1 cellular context compared by ENCODE assay signal in the genomic region with DNA sequence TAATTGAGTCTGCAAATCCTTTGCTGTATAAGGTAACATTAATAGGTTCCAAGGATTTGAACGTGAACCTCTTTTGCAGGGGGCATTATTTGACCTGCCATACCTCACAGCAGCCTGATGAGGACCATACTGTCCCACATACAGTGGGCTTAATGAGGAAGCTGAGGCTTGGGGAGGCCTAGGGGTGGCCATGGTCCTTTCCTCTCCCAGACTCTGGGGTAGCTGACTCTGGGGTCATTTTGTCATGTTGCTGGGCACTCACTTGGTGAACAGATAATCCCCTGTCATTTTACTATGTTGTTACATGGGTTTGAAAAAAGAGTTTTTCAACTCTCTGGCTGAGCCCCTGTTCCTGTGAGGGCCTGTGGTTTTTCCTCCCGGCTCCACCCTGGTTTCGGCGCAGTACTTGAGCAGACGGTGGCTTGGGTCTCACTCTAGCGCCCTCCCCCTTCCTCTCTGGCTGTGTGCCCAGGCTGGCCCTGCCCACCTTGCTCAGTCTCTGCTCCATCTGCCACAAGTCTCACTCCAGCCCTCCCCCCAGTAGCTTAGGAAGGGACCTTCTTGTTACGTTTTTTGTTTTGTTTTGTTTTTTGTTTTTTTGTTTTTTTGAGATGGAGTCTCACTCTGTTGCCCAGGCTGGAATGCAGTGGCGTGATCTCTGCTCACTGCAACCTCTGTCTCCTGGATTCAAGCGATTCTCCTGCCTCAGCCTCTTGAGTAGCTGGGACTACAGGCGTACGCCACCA.
TF ChIP-seq lines count a peak whose summit lies in the region.

No MANE protein-coding gene starts in this region.

TF ChIP-seq in GM12878, 131 proteins besides CTCF, POLR2A, EP300 and RAD21 (continued from another document and continues in another):
- TF ChIP-seq, protein P1, sequence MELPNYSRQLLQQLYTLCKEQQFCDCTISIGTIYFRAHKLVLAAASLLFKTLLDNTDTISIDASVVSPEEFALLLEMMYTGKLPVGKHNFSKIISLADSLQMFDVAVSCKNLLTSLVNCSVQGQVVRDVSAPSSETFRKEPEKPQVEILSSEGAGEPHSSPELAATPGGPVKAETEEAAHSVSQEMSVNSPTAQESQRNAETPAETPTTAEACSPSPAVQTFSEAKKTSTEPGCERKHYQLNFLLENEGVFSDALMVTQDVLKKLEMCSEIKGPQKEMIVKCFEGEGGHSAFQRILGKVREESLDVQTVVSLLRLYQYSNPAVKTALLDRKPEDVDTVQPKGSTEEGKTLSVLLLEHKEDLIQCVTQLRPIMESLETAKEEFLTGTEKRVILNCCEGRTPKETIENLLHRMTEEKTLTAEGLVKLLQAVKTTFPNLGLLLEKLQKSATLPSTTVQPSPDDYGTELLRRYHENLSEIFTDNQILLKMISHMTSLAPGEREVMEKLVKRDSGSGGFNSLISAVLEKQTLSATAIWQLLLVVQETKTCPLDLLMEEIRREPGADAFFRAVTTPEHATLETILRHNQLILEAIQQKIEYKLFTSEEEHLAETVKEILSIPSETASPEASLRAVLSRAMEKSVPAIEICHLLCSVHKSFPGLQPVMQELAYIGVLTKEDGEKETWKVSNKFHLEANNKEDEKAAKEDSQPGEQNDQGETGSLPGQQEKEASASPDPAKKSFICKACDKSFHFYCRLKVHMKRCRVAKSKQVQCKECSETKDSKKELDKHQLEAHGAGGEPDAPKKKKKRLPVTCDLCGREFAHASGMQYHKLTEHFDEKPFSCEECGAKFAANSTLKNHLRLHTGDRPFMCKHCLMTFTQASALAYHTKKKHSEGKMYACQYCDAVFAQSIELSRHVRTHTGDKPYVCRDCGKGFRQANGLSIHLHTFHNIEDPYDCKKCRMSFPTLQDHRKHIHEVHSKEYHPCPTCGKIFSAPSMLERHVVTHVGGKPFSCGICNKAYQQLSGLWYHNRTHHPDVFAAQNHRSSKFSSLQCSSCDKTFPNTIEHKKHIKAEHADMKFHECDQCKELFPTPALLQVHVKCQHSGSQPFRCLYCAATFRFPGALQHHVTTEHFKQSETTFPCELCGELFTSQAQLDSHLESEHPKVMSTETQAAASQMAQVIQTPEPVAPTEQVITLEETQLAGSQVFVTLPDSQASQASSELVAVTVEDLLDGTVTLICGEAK (IDR thresholded peaks at IDR 0.05; ENCODE audit: borderline replicate concordance), result no peak
- TF ChIP-seq ZNF274 (IDR thresholded peaks at IDR 0.05; ENCODE audit: insufficient read depth, insufficient read length) (no peak), JUND (IDR thresholded peaks at IDR 0.05; ENCODE audit: low read depth, low read length) (no peak), CREB1 (IDR thresholded peaks at IDR 0.05; ENCODE audit: low read depth) (no peak), POU2F2 (IDR thresholded peaks at IDR 0.05; ENCODE audit: borderline replicate concordance, low read depth, low read length) (no peak), CREM (IDR thresholded peaks at IDR 0.05; ENCODE audit: low read depth) (peak; percentile 56; the same call in 1 of the 2 replicates), NR2C1 (IDR thresholded peaks at IDR 0.05) (no peak), ZNF207 (IDR thresholded peaks at IDR 0.05; ENCODE audit: borderline replicate concordance) (no peak), MTA2 (IDR thresholded peaks at IDR 0.05; ENCODE audit: low read depth) (peak; percentile 37; the same call in 1 of the 2 replicates), ZNF24 (IDR thresholded peaks at IDR 0.05) (no peak), CEBPB (IDR thresholded peaks at IDR 0.05; ENCODE audit: borderline replicate concordance in 1 of 2, low read depth in 2 of 2, low read length in 2 of 2) (no peak), CHD2 (IDR thresholded peaks at IDR 0.05; ENCODE audit: borderline replicate concordance, low read depth, low read length) (no peak; the same call in 1 of the 2 replicates), BRCA1 (IDR thresholded peaks at IDR 0.05; ENCODE audit: low read depth, low read length) (no peak), SIN3A (IDR thresholded peaks at IDR 0.05; ENCODE audit: low read depth, low read length) (no peak), CHD4 (IDR thresholded peaks at IDR 0.05) (no peak), HCFC1 (IDR thresholded peaks at IDR 0.05; ENCODE audit: low read length) (no peak), SMARCA5 (IDR thresholded peaks at IDR 0.05) (0 out of 2 replicates have a peak, but pooled peaks have one; percentile 2), FOXM1 (IDR thresholded peaks at IDR 0.05; ENCODE audit: low read depth, low read length) (no peak), HDGF (IDR thresholded peaks at IDR 0.05) (peak; percentile 80; the same call in 1 of the 2 replicates), BHLHE40 (IDR thresholded peaks at IDR 0.05; ENCODE audit: borderline replicate concordance in 1 of 2, low read depth in 2 of 2, low read length in 1 of 2) (0 out of 4 replicates have a peak, but pooled peaks have one; percentile 32 to 44), KLF5 (IDR thresholded peaks at IDR 0.05; ENCODE audit: partially characterized antibody) (no peak), TAF1 (IDR thresholded peaks at IDR 0.05; ENCODE audit: borderline replicate concordance, low read depth, low read length) (0 out of 2 replicates have a peak, but pooled peaks have one; percentile 26), YY1 (IDR thresholded peaks at IDR 0.05; ENCODE audit: low read depth, low read length) (0 out of 2 replicates have a peak, but pooled peaks have one; percentile 11), NFXL1 (IDR thresholded peaks at IDR 0.05; ENCODE audit: borderline replicate concordance) (no peak), ATF7 (IDR thresholded peaks at IDR 0.05; ENCODE audit: low read depth) (no peak), MYB (IDR thresholded peaks at IDR 0.05; ENCODE audit: borderline replicate concordance, low read depth, low read length) (no peak), SPI1 (IDR thresholded peaks at IDR 0.05; ENCODE audit: borderline replicate concordance, insufficient read depth, low read depth, low read length) (0 out of 2 replicates have a peak, but pooled peaks have one; percentile 5), CBX3 (IDR thresholded peaks at IDR 0.05; ENCODE audit: borderline replicate concordance, low read depth) (no peak), NRF1 (conservative IDR thresholded peaks at IDR 0.05; ENCODE audit: low read depth, low read length) (no peak), RB1 (IDR thresholded peaks at IDR 0.05; ENCODE audit: borderline replicate concordance) (no peak), BCL11A (IDR thresholded peaks at IDR 0.05; ENCODE audit: low read depth, low read length) (no peak), ZSCAN29 (IDR thresholded peaks at IDR 0.05) (no peak), TCF12 (IDR thresholded peaks at IDR 0.05; ENCODE audit: low read depth, low read length) (0 out of 2 replicates have a peak, but pooled peaks have one; percentile 30), GATAD2B (conservative IDR thresholded peaks at IDR 0.05; ENCODE audit: low read depth) (no peak; the same call in 1 of the 2 replicates)
- TF ChIP-seq, protein P2, sequence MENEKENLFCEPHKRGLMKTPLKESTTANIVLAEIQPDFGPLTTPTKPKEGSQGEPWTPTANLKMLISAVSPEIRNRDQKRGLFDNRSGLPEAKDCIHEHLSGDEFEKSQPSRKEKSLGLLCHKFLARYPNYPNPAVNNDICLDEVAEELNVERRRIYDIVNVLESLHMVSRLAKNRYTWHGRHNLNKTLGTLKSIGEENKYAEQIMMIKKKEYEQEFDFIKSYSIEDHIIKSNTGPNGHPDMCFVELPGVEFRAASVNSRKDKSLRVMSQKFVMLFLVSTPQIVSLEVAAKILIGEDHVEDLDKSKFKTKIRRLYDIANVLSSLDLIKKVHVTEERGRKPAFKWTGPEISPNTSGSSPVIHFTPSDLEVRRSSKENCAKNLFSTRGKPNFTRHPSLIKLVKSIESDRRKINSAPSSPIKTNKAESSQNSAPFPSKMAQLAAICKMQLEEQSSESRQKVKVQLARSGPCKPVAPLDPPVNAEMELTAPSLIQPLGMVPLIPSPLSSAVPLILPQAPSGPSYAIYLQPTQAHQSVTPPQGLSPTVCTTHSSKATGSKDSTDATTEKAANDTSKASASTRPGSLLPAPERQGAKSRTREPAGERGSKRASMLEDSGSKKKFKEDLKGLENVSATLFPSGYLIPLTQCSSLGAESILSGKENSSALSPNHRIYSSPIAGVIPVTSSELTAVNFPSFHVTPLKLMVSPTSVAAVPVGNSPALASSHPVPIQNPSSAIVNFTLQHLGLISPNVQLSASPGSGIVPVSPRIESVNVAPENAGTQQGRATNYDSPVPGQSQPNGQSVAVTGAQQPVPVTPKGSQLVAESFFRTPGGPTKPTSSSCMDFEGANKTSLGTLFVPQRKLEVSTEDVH (IDR thresholded peaks at IDR 0.05; ENCODE audit: low read depth, partially characterized antibody), result no peak
- TF ChIP-seq, protein P3, sequence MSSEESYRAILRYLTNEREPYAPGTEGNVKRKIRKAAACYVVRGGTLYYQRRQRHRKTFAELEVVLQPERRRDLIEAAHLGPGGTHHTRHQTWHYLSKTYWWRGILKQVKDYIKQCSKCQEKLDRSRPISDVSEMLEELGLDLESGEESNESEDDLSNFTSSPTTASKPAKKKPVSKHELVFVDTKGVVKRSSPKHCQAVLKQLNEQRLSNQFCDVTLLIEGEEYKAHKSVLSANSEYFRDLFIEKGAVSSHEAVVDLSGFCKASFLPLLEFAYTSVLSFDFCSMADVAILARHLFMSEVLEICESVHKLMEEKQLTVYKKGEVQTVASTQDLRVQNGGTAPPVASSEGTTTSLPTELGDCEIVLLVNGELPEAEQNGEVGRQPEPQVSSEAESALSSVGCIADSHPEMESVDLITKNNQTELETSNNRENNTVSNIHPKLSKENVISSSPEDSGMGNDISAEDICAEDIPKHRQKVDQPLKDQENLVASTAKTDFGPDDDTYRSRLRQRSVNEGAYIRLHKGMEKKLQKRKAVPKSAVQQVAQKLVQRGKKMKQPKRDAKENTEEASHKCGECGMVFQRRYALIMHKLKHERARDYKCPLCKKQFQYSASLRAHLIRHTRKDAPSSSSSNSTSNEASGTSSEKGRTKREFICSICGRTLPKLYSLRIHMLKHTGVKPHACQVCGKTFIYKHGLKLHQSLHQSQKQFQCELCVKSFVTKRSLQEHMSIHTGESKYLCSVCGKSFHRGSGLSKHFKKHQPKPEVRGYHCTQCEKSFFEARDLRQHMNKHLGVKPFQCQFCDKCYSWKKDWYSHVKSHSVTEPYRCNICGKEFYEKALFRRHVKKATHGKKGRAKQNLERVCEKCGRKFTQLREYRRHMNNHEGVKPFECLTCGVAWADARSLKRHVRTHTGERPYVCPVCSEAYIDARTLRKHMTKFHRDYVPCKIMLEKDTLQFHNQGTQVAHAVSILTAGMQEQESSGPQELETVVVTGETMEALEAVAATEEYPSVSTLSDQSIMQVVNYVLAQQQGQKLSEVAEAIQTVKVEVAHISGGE (CRISPR knock-in tag; IDR thresholded peaks at IDR 0.05), result no peak
- TF ChIP-seq, protein P4, sequence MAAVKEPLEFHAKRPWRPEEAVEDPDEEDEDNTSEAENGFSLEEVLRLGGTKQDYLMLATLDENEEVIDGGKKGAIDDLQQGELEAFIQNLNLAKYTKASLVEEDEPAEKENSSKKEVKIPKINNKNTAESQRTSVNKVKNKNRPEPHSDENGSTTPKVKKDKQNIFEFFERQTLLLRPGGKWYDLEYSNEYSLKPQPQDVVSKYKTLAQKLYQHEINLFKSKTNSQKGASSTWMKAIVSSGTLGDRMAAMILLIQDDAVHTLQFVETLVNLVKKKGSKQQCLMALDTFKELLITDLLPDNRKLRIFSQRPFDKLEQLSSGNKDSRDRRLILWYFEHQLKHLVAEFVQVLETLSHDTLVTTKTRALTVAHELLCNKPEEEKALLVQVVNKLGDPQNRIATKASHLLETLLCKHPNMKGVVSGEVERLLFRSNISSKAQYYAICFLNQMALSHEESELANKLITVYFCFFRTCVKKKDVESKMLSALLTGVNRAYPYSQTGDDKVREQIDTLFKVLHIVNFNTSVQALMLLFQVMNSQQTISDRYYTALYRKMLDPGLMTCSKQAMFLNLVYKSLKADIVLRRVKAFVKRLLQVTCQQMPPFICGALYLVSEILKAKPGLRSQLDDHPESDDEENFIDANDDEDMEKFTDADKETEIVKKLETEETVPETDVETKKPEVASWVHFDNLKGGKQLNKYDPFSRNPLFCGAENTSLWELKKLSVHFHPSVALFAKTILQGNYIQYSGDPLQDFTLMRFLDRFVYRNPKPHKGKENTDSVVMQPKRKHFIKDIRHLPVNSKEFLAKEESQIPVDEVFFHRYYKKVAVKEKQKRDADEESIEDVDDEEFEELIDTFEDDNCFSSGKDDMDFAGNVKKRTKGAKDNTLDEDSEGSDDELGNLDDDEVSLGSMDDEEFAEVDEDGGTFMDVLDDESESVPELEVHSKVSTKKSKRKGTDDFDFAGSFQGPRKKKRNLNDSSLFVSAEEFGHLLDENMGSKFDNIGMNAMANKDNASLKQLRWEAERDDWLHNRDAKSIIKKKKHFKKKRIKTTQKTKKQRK (IDR thresholded peaks at IDR 0.05; ENCODE audit: low read depth, low read length), result no peak
- TF ChIP-seq, protein P5, sequence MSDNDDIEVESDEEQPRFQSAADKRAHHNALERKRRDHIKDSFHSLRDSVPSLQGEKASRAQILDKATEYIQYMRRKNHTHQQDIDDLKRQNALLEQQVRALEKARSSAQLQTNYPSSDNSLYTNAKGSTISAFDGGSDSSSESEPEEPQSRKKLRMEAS (IDR thresholded peaks at IDR 0.05; ENCODE audit: low read depth, low read length), result no peak
- TF ChIP-seq, protein P6, sequence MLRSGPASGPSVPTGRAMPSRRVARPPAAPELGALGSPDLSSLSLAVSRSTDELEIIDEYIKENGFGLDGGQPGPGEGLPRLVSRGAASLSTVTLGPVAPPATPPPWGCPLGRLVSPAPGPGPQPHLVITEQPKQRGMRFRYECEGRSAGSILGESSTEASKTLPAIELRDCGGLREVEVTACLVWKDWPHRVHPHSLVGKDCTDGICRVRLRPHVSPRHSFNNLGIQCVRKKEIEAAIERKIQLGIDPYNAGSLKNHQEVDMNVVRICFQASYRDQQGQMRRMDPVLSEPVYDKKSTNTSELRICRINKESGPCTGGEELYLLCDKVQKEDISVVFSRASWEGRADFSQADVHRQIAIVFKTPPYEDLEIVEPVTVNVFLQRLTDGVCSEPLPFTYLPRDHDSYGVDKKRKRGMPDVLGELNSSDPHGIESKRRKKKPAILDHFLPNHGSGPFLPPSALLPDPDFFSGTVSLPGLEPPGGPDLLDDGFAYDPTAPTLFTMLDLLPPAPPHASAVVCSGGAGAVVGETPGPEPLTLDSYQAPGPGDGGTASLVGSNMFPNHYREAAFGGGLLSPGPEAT (IDR thresholded peaks at IDR 0.05; ENCODE audit: low read depth), result no peak
- TF ChIP-seq, protein P7, sequence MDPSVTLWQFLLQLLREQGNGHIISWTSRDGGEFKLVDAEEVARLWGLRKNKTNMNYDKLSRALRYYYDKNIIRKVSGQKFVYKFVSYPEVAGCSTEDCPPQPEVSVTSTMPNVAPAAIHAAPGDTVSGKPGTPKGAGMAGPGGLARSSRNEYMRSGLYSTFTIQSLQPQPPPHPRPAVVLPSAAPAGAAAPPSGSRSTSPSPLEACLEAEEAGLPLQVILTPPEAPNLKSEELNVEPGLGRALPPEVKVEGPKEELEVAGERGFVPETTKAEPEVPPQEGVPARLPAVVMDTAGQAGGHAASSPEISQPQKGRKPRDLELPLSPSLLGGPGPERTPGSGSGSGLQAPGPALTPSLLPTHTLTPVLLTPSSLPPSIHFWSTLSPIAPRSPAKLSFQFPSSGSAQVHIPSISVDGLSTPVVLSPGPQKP (IDR thresholded peaks at IDR 0.05; ENCODE audit: low read depth, low read length), result no peak
- TF ChIP-seq, protein P8, sequence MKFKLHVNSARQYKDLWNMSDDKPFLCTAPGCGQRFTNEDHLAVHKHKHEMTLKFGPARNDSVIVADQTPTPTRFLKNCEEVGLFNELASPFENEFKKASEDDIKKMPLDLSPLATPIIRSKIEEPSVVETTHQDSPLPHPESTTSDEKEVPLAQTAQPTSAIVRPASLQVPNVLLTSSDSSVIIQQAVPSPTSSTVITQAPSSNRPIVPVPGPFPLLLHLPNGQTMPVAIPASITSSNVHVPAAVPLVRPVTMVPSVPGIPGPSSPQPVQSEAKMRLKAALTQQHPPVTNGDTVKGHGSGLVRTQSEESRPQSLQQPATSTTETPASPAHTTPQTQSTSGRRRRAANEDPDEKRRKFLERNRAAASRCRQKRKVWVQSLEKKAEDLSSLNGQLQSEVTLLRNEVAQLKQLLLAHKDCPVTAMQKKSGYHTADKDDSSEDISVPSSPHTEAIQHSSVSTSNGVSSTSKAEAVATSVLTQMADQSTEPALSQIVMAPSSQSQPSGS (IDR thresholded peaks at IDR 0.05; ENCODE audit: low read length), result no peak
